9 cellular contexts compared by ENCODE assay signal in genomic region chr12:118850244-118850825, GRCh38.
DNase-seq lines count a peak whose midpoint lies in the region; ATAC-seq, FAIRE-seq and TF ChIP-seq lines count a peak whose summit lies in the region.
"Had no signal": no experiment of that assay in that cellular context is flagged by ENCODE, and none has a peak within 500 bp of the region (broad histone marks: within the 10 kb centered on the region; RNA-seq: fewer than 3 reads in every experiment).

No MANE protein-coding gene starts in this region.

- FAIRE-seq in GM12891 (lab: Jason Lieb, UNC) (peak; percentile 79), RCC 7860 (lab: Jason Lieb, UNC) (no peak)

- H3K27ac ChIP-seq in CD4-positive, alpha-beta T cell (ENCODE audit: low read depth, low read length): no peak overlapping the region

- intact Hi-C loops in CD4-positive, alpha-beta T cell (cut with DNase I, micrococcal nuclease): no loop called here

- TF ChIP-seq CTCF in AG10803 (conservative IDR thresholded peaks at IDR 0.05; ENCODE audit: low read length): peak; percentile 27; the same call in 1 of the 2 replicates
- no peak for TF ChIP-seq CTCF in CD4-positive, alpha-beta T cell (IDR thresholded peaks at IDR 0.05)

- no peaks in the 10 kb centered on the region for H3K27me3 ChIP-seq in CD4-positive, alpha-beta T cell (ENCODE audit: control insufficient read depth, insufficient read depth, low read length)

- no peak overlapping the region for H3K4me3 ChIP-seq in AG10803 (ENCODE audit: low read length)
- H3K4me3 ChIP-seq: lung had no signal

- H3K4me3 Mint-ChIP-seq in CD4-positive, alpha-beta T cell: no peak overlapping the region

- CTCF ChIA-PET in CD4-positive, alpha-beta T cell (lab: Charles Lee): no interaction called here

- H3K4me1 Mint-ChIP-seq in CD4-positive, alpha-beta T cell (ENCODE audit: low read depth): no peaks in the 10 kb centered on the region

- H3K27me3 Mint-ChIP-seq in CD4-positive, alpha-beta T cell: peaks cover 24% of the 10 kb centered on the region

- TF ChIP-seq POLR2A in GM12891 (IDR thresholded peaks at IDR 0.05; ENCODE audit: low read depth, low read length): no peak

- H3K9me3 ChIP-seq in CD4-positive, alpha-beta T cell (ENCODE audit: control insufficient read depth, low read length): no peaks in the 10 kb centered on the region

- no peak overlapping the region for H3K27ac Mint-ChIP-seq in CD4-positive, alpha-beta T cell

- H3K9me3 Mint-ChIP-seq in CD4-positive, alpha-beta T cell: peaks cover 9% of the 10 kb centered on the region

- no peaks in the 10 kb centered on the region for H3K36me3 Mint-ChIP-seq in CD4-positive, alpha-beta T cell (ENCODE audit: low read depth)

- DNase-seq in AG10803 (ENCODE audit: low read depth) (no peak), GM12891 (ENCODE audit: insufficient read length, low spot score) (peak; percentile 21), RCC 7860 (ENCODE audit: low spot score) (peak; percentile 20), foreskin melanocyte (peak; percentile 49), cortex of kidney (lab: John Stamatoyannopoulos, UW) (no peak), AG08396 (ENCODE audit: low spot score) (no peak), NCI-H1436 (lab: John Stamatoyannopoulos, UW) (no peak)
- DNase-seq in CD4-positive, alpha-beta T cell: no peak

- ATAC-seq in CD4-positive, alpha-beta T cell (ENCODE audit: poor library complexity): no peak

- POLR2A ChIA-PET in CD4-positive, alpha-beta T cell (lab: Charles Lee): no interaction called here

TF ChIP-seq in GM12891, 5 proteins besides CTCF, POLR2A, EP300 and RAD21:
- TF ChIP-seq TAF1 (IDR thresholded peaks at IDR 0.05; ENCODE audit: low read depth, low read length) (no peak), POU2F2 (IDR thresholded peaks at IDR 0.05; ENCODE audit: low read depth, low read length) (no peak), POLR2AphosphoS5 (IDR thresholded peaks at IDR 0.05; ENCODE audit: low read depth, low read length) (no peak), PAX5 (IDR thresholded peaks at IDR 0.05; ENCODE audit: insufficient read depth, low read length, severe bottlenecking) (no peak), SPI1 (IDR thresholded peaks at IDR 0.05; ENCODE audit: low read depth, low read length) (no peak)

Comparison
In these comparisons a context has a peak if more than half of its experiments do, and no peak if none do; other contexts are left out.
1. DNase-seq: peak in GM12891 (single experiment), RCC 7860 (single experiment) and foreskin melanocyte (single experiment); none in AG10803 (single experiment), CD4-positive, alpha-beta T cell (0 of 10), cortex of kidney (single experiment), AG08396 (single experiment) and NCI-H1436 (single experiment).